9 cellular contexts compared by ENCODE assay signal in genomic region chr1:62356257-62356835, GRCh38. TPM values are rescaled to one million over a fixed set of nuclear protein-coding genes. Genes with fewer than 3 reads are reported as not detected.
DNase-seq lines count a peak whose midpoint lies in the region; ATAC-seq, FAIRE-seq and TF ChIP-seq lines count a peak whose summit lies in the region.
"Had no signal": no experiment of that assay in that cellular context is flagged by ENCODE, and none has a peak within 500 bp of the region (broad histone marks: within the 10 kb centered on the region; RNA-seq: fewer than 3 reads in every experiment).

No MANE protein-coding gene starts in this region.

- H3K4me3 ChIP-seq in left ventricle myocardium inferior (no peak overlapping the region), mammary epithelial cell (replicated peaks in 1 of 3; ENCODE audit: insufficient read depth in 1 of 3, low read depth in 2 of 3, low read length in 3 of 3) (no peak overlapping the region)

- no peak for FAIRE-seq in D721Med (lab: Jason Lieb, UNC)

- no peaks in the 10 kb centered on the region for H3K4me1 ChIP-seq in left ventricle myocardium inferior
- H3K4me1 ChIP-seq in mammary epithelial cell (ENCODE audit: insufficient read depth, low read length) = peaks cover 6% of the 10 kb centered on the region

- in situ Hi-C loops in mammary epithelial cell (cut with MboI; ENCODE audit: low sequenced_read_pairs in 2 of 2) = no loop called here

- no peak overlapping the region for H2AFZ ChIP-seq in mammary epithelial cell (ENCODE audit: low read depth, low read length)

- no peak for ATAC-seq in HG03196 (IDR thresholded peaks at IDR 0.05; ENCODE audit: unreplicated experiment)

- no peak overlapping the region for H3K27ac ChIP-seq in left ventricle myocardium inferior (replicated peaks)
- H3K27ac ChIP-seq in mammary epithelial cell (ENCODE audit: insufficient read depth, low read depth, low read length) = no peak overlapping the region

- dilution Hi-C loops in mammary epithelial cell (cut with HindIII; ENCODE audit: low sequenced_read_pairs) = no loop called here

- TF ChIP-seq CTCF in left ventricle myocardium inferior (IDR thresholded peaks at IDR 0.05; ENCODE audit: borderline replicate concordance) (no peak), mammary epithelial cell (conservative IDR thresholded peaks at IDR 0.05 in 1 of 2, IDR thresholded peaks at IDR 0.05 in 1 of 2; ENCODE audit: extremely low read depth in 1 of 2, insufficient read depth in 1 of 2, low read depth in 1 of 2, low read length in 2 of 2) (no peak), D721Med (IDR thresholded peaks at IDR 0.05; ENCODE audit: insufficient read depth, missing control alignments) (no peak)

- DNase-seq in cardiac septum (ENCODE audit: low spot score) = peak; percentile 39
- no peak for DNase-seq in left ventricle myocardium inferior
- peak; percentile 69 to 71 for DNase-seq in Kasumi-1 (lab: John Stamatoyannopoulos, UW)
- DNase-seq in mammary epithelial cell = peak; percentile 93
- peak; percentile 86 for DNase-seq in stromal cell of bone marrow (ENCODE audit: low read depth)
- DNase-seq in activated CD4-positive, alpha-beta T cell treated with anti-CD3 and anti-CD28 coated beads for 1 hour = no peak
- DNase-seq in D721Med (ENCODE audit: insufficient read length, low spot score) = no peak

- H3K27me3 ChIP-seq in left ventricle myocardium inferior (ENCODE audit: low read depth) = no peaks in the 10 kb centered on the region
- no peaks in the 10 kb centered on the region for H3K27me3 ChIP-seq in mammary epithelial cell (ENCODE audit: insufficient read depth, low read length)

- H3K9ac ChIP-seq in mammary epithelial cell (ENCODE audit: insufficient read depth, low read length) = no peak overlapping the region

- H3K4me2 ChIP-seq in mammary epithelial cell (ENCODE audit: insufficient read depth, low read depth, low read length) = no peak overlapping the region

- intact Hi-C loops in cardiac septum (cut with DNase I) (no loop called here), left ventricle myocardium inferior (cut with micrococcal nuclease) (no loop called here), mammary epithelial cell (cut with micrococcal nuclease) (loop anchor here (2.0 kb wide), 2 partner anchors 32 to 62 kb away; no protein-coding TSS in a partner anchor)

- H3K36me3 ChIP-seq in left ventricle myocardium inferior (no peaks in the 10 kb centered on the region), mammary epithelial cell (ENCODE audit: insufficient read depth, low read length) (no peaks in the 10 kb centered on the region)

- H3K9me3 ChIP-seq in left ventricle myocardium inferior (replicated peaks) = no peaks in the 10 kb centered on the region
- no peaks in the 10 kb centered on the region for H3K9me3 ChIP-seq in mammary epithelial cell (replicated peaks; ENCODE audit: insufficient read depth, low read length)

- no peaks in the 10 kb centered on the region for H4K20me1 ChIP-seq in mammary epithelial cell (ENCODE audit: insufficient read depth, low read length)

- BruUV-seq in mammary epithelial cell (replicated peaks; lab: Mats Ljungman, UMichigan) = no TSS peak

- CTCF ChIA-PET in mammary epithelial cell (lab: Charles Lee; ENCODE audit: low non-redundant PET) = no interaction called here

- 91% methylated on average over 1 of the region's 1 CpG for WGBS in mammary epithelial cell (ENCODE audit: low coverage, missing lambda C conversion rate)

- no peaks in the 10 kb centered on the region for H3K79me2 ChIP-seq in mammary epithelial cell (ENCODE audit: insufficient read depth, low read length)

RNA-seq across cellular contexts. Expression of gene KANK4, which starts 37.1 kb away (rescaled TPM):
- total RNA-seq in cardiac septum = 0.16 TPM
- 0.11 TPM for total RNA-seq in left ventricle myocardium inferior
- 10 to 100 TPM in 1 of 2 donors, 1 to 10 TPM in 1; 4.5 to 32.2 TPM for total RNA-seq in mammary epithelial cell
- polyA plus RNA-seq in mammary epithelial cell = 2.9 TPM
- polyA minus RNA-seq in mammary epithelial cell = 8.1 TPM
- total RNA-seq: pulmonary artery endothelial cell had no signal

Comparison
In these comparisons a context has a peak if more than half of its experiments do, and no peak if none do; other contexts are left out.
1. DNase-seq: peak in cardiac septum (single experiment), Kasumi-1 (2 of 2), mammary epithelial cell (single experiment) and stromal cell of bone marrow (single experiment); none in left ventricle myocardium inferior (single experiment), activated CD4-positive, alpha-beta T cell treated with anti-CD3 and anti-CD28 coated beads for 1 hour (single experiment) and D721Med (single experiment).